ENCODE assay signal across 20 cellular contexts in the genomic region with DNA sequence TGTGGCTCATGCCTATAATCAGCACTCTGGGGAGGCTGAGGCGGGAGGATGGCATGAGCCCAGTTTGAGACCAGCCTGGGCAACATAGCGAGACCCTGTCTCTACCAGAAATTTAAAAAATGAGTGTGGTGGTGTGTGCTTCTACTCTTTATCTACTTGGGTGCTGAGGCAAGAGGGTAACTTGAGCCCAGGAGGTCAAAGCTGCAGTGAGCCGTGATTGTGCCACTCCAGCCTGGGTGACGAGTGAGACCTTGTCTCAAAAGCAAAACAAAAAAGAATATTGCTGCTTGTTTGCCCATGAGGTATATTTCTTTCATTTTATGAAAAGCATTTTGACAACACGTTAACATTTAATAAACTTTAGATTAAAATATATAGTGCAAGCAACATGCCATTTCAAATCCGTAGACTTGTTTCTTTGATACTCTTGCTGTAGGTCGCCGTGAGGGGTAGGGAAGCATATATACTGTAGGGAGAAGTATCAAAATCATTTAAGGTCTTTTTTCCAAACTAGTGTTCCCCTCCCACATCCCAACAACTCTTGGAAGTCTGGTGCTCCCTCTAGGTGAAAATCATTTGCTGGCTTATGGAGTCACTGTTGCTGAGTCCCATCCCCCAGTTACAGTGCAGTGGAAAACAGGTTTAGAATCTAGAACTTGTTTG.
"Had no signal": no experiment of that assay in that cellular context is flagged by ENCODE, and none has a peak within 500 bp of the region (broad histone marks: within the 10 kb centered on the region; RNA-seq: fewer than 3 reads in every experiment).

No MANE protein-coding gene starts in this region.

- H3K27ac Mint-ChIP-seq: endodermal cell, type B pancreatic cell had no signal

- ATAC-seq: heart right ventricle; left lobe of liver; naive thymus-derived CD8-positive, alpha-beta T cell; right cardiac atrium had no signal

- H3K4me3 Mint-ChIP-seq: endodermal cell; naive thymus-derived CD8-positive, alpha-beta T cell; type B pancreatic cell had no signal

- DNase-seq: colonic mucosa; dermis blood vessel endothelial cell; endodermal cell; erythroblast; heart right ventricle; hypothalamus; islet precursor cell; mammary epithelial cell; naive thymus-derived CD8-positive, alpha-beta T cell; posterior cingulate gyrus; right cardiac atrium; stimulated activated CD4-positive, alpha-beta T cell treated with anti-CD3 and anti-CD28 coated beads, Interleukin-2, amount 100 ng/mL, for 48 hours; stimulated activated naive CD4-positive, alpha-beta T cell treated with Interleukin-2 at 50 U/mL for 16 hours had no signal

- H3K9me3 ChIP-seq: colonic mucosa, heart right ventricle, neutrophil had no signal

- H3K4me2 ChIP-seq: smooth muscle cell had no signal

- H3K9me3 Mint-ChIP-seq: endodermal cell; naive thymus-derived CD8-positive, alpha-beta T cell; type B pancreatic cell had no signal

- H3K27me3 Mint-ChIP-seq: naive thymus-derived CD8-positive, alpha-beta T cell; type B pancreatic cell had no signal

- FAIRE-seq: endothelial cell of umbilical vein, frontal cortex, urothelium cell line had no signal

- H3K4me1 Mint-ChIP-seq: endodermal cell had no signal

- H3K4me1 ChIP-seq: colonic mucosa had no signal

- H3K27me3 ChIP-seq: colonic mucosa, heart right ventricle, neutrophil had no signal

- H3K4me3 ChIP-seq: colonic mucosa, heart right ventricle, smooth muscle cell had no signal

- H3K27ac ChIP-seq: colonic mucosa, heart right ventricle, neutrophil had no signal
